In genomic region chr6:63353282-63353630, GRCh38 we compare ENCODE assay signal across 19 cellular contexts. TPM values are rescaled to one million over a fixed set of nuclear protein-coding genes. Genes with fewer than 3 reads are reported as not detected.
DNase-seq lines count a peak whose midpoint lies in the region; ATAC-seq and TF ChIP-seq lines count a peak whose summit lies in the region.
"Had no signal": no experiment of that assay in that cellular context is flagged by ENCODE, and none has a peak within 500 bp of the region (broad histone marks: within the 10 kb centered on the region; RNA-seq: fewer than 3 reads in every experiment).

No MANE protein-coding gene starts in this region.

- H2AFZ ChIP-seq in OCI-LY1 (ENCODE audit: low read length): no peak overlapping the region
- H2AFZ ChIP-seq: PC-9 had no signal

- WGBS in heart left ventricle, 4 donors: 58 to 76% (median 71%) methylated on average over 1 of the region's 1 CpG
- 57% methylated on average over 1 of the region's 1 CpG for WGBS in right lobe of liver (ENCODE audit: insufficient coverage, low coverage, low lambda C conversion rate, missing lambda C conversion rate)

- H3K4me3 ChIP-seq in left ventricle myocardium inferior: no peak overlapping the region
- H3K4me3 ChIP-seq in heart left ventricle: peak overlapping the region in 1 of 12 donors; percentile 23
- no peak overlapping the region for H3K4me3 ChIP-seq in OCI-LY1 (ENCODE audit: low read depth, low read length, poor library complexity, severe bottlenecking)
- H3K4me3 ChIP-seq in right lobe of liver: no peak overlapping the region
- H3K4me3 ChIP-seq: colonic mucosa, PC-9, skin epidermis had no signal

- no peaks in the 10 kb centered on the region for H4K20me1 ChIP-seq in OCI-LY1 (ENCODE audit: insufficient read depth, low read length)

- intact Hi-C loops in left ventricle myocardium inferior (cut with micrococcal nuclease): loop anchor here (5.0 kb wide), 1 partner anchor 409 kb away; no protein-coding TSS in a partner anchor
- intact Hi-C loops in heart left ventricle (cut with DNase I): loop anchor here (2.0 to 10.0 kb wide), 10 partner anchors 219 to 414 kb away; partner anchors contain the start of genes LOC128125822 (in 4 of the 10) and PTP4A1 (in 4 of the 10)
- intact Hi-C loops in right lobe of liver (cut with DNase I): loop anchor here in 1 of 2 donors (10.0 kb wide), 1 partner anchor 102 kb away; no protein-coding TSS in a partner anchor

- H3F3A ChIP-seq in OCI-LY1 (ENCODE audit: insufficient read depth, low read length): no peaks in the 10 kb centered on the region

- H3K4me1 ChIP-seq in left ventricle myocardium inferior (peaks cover 6% of the 10 kb centered on the region), heart left ventricle (peaks cover 0 to 13% (median 0%) of the 10 kb centered on the region in 12 donors), OCI-LY1 (ENCODE audit: insufficient read depth, low read length, severe bottlenecking) (peaks cover 16% of the 10 kb centered on the region), right lobe of liver (peaks cover 0 to 14% (median 8%) of the 10 kb centered on the region in 4 donors)
- H3K4me1 ChIP-seq: colonic mucosa had no signal

- H3K36me3 ChIP-seq in left ventricle myocardium inferior: no peaks in the 10 kb centered on the region
- no peaks in the 10 kb centered on the region for H3K36me3 ChIP-seq in heart left ventricle
- H3K36me3 ChIP-seq in OCI-LY1 (ENCODE audit: insufficient read depth, low read length): no peaks in the 10 kb centered on the region
- no peaks in the 10 kb centered on the region for H3K36me3 ChIP-seq in right lobe of liver
- H3K36me3 ChIP-seq: colonic mucosa, esophagus squamous epithelium, left lung had no signal

- no peaks in the 10 kb centered on the region for H3K9me2 ChIP-seq in OCI-LY1 (ENCODE audit: low read depth, low read length)

- DNase-seq in left ventricle myocardium inferior (no peak), heart left ventricle (no peak), right lobe of liver (no peak), NCI-H524 treated with DMSO at 0.1 percent for 48 hours (lab: John Stamatoyannopoulos, UW) (no peak), NCI-H128 (lab: John Stamatoyannopoulos, UW; ENCODE audit: unreplicated experiment) (no peak), middle frontal gyrus (ENCODE audit: extremely low spot score, low spot score) (no peak), inferior parietal cortex (ENCODE audit: extremely low spot score) (no peak)
- DNase-seq: activated CD4-positive, CD25-positive, alpha-beta regulatory T cell treated with anti-CD3 and anti-CD28 coated beads, Interleukin-2, amount 50 U/mL, for 72 hours; activated T-cell treated with anti-CD3 and anti-CD28 coated beads, Interleukin-2, amount 50 U/mL, for 48 hours; DMS153; esophagus squamous epithelium; left lung; NCI-H1436 treated with DMSO at 0.1 percent for 48 hours; occipital lobe had no signal

- H3K4me2 ChIP-seq in OCI-LY1 (ENCODE audit: low read length): peak overlapping the region; percentile 40
- H3K4me2 ChIP-seq: PC-9 had no signal

- H3K9me3 ChIP-seq in left ventricle myocardium inferior (replicated peaks) (no peaks in the 10 kb centered on the region), heart left ventricle (no peaks in the 10 kb centered on the region), OCI-LY1 (ENCODE audit: low read length) (no peaks in the 10 kb centered on the region), right lobe of liver (no peaks in the 10 kb centered on the region)
- H3K9me3 ChIP-seq: colonic mucosa, esophagus squamous epithelium, left lung had no signal

- H3K9ac ChIP-seq in OCI-LY1 (ENCODE audit: low read length): no peak overlapping the region

- TF ChIP-seq CTCF in left ventricle myocardium inferior (IDR thresholded peaks at IDR 0.05; ENCODE audit: borderline replicate concordance) (no peak), heart left ventricle (IDR thresholded peaks at IDR 0.05) (peak in 2 of 12 donors; percentile 3 to 6), OCI-LY1 (IDR thresholded peaks at IDR 0.05; ENCODE audit: low read length) (no peak), right lobe of liver (IDR thresholded peaks at IDR 0.05) (no peak)

- H3K27ac ChIP-seq in left ventricle myocardium inferior (replicated peaks) (peak overlapping the region; percentile 40), heart left ventricle (peak overlapping the region in 3 of 12 donors; percentile 9 to 84 (median 17)), OCI-LY1 (ENCODE audit: low read depth, low read length, poor library complexity, severe bottlenecking) (no peak overlapping the region), right lobe of liver (peak overlapping the region; percentile 80 to 87 (median 82))
- H3K27ac ChIP-seq: colonic mucosa, esophagus squamous epithelium, PC-9 had no signal

- no peaks in the 10 kb centered on the region for H3K79me2 ChIP-seq in OCI-LY1 (ENCODE audit: insufficient read depth, low read length)

- TF ChIP-seq POLR2A in heart left ventricle (IDR thresholded peaks at IDR 0.05): no peak
- TF ChIP-seq POLR2A in right lobe of liver (IDR thresholded peaks at IDR 0.05): no peak

- ATAC-seq in heart left ventricle: no peak
- ATAC-seq in right lobe of liver: no peak

- H3K27me3 ChIP-seq in left ventricle myocardium inferior (ENCODE audit: low read depth) (no peaks in the 10 kb centered on the region), heart left ventricle (no peaks in the 10 kb centered on the region), OCI-LY1 (ENCODE audit: insufficient read depth, low read length) (no peaks in the 10 kb centered on the region), right lobe of liver (no peaks in the 10 kb centered on the region)
- H3K27me3 ChIP-seq: colonic mucosa, esophagus squamous epithelium, left lung had no signal

RNA-seq across cellular contexts. Expression of gene LGSN, which starts 33.5 kb away (rescaled TPM):
- total RNA-seq in left ventricle myocardium inferior (not detected), heart left ventricle (not detected), right lobe of liver (1 to 10 TPM in 2 of 6 experiments, under 1 TPM in 2, not detected in 2; 0.09 to 1.7 (median 1.00) TPM)
- polyA plus RNA-seq in heart left ventricle: not detected
- total RNA-seq: esophagus squamous epithelium; PC-9; T-helper 1 cell treated with Interleukin-12 subunit alpha and Interleukin-12 subunit beta and Interleukin-4 antibody, amounts not matched to agents 30 ng/mL and 1 ng/mL, for 36 hours had no signal
